ENCODE assay signal across 15 cellular contexts in genomic region chr19:4454621-4454951, GRCh38. TPM values are rescaled to one million over a fixed set of nuclear protein-coding genes. Genes with fewer than 3 reads are reported as not detected.
DNase-seq lines count a peak whose midpoint lies in the region; ATAC-seq and TF ChIP-seq lines count a peak whose summit lies in the region.
"Had no signal": no experiment of that assay in that cellular context is flagged by ENCODE, and none has a peak within 500 bp of the region (broad histone marks: within the 10 kb centered on the region; RNA-seq: fewer than 3 reads in every experiment).

No MANE protein-coding gene starts in this region.

- peaks cover 15% of the 10 kb centered on the region for H3K36me3 Mint-ChIP-seq in nephron (ENCODE audit: low read depth)
- H3K36me3 Mint-ChIP-seq in activated CD4-positive, alpha-beta T cell treated with anti-CD3 and anti-CD28 coated beads, Interleukin-2, amount 10 ng/mL, durations not matched to agents 24 days and 14 days (ENCODE audit: low read depth), result peaks cover 13% of the 10 kb centered on the region

- H3K36me3 ChIP-seq in left ventricle myocardium inferior, result peaks cover 48% of the 10 kb centered on the region
- peaks cover 3 to 53% (median 39%) of the 10 kb centered on the region in 9 donors for H3K36me3 ChIP-seq in heart right ventricle
- peaks cover 9% of the 10 kb centered on the region for H3K36me3 ChIP-seq in endocrine pancreas (ENCODE audit: control insufficient read depth, insufficient read depth, low read length)
- H3K36me3 ChIP-seq in uterus, result no peaks in the 10 kb centered on the region

- 86 to 89% methylated on average over 8 of the region's 8 CpGs for WGBS in heart right ventricle, 2 donors

- H3K9ac ChIP-seq in endocrine pancreas (ENCODE audit: control insufficient read depth, insufficient read depth, low read length), result peak overlapping the region; percentile 50

- intact Hi-C loops in left ventricle myocardium inferior (cut with micrococcal nuclease) (no loop called here), heart right ventricle (cut with DNase I) (no loop called here), uterus (cut with DNase I; ENCODE audit: low total_unique reads) (no loop called here)
- intact Hi-C loops in activated CD4-positive, alpha-beta T cell treated with anti-CD3 and anti-CD28 coated beads, Interleukin-2, amount 10 ng/mL, durations not matched to agents 24 days and 14 days (cut with micrococcal nuclease), result loop anchor here (10.0 kb wide), 1 partner anchor 1020 kb away; no protein-coding TSS in a partner anchor

- no peak for TF ChIP-seq POLR2A in uterus (IDR thresholded peaks at IDR 0.05)

- no peaks in the 10 kb centered on the region for H3K27me3 Mint-ChIP-seq in nephron (ENCODE audit: low read depth)
- peaks cover 2% of the 10 kb centered on the region for H3K27me3 Mint-ChIP-seq in activated CD4-positive, alpha-beta T cell treated with anti-CD3 and anti-CD28 coated beads, Interleukin-2, amount 10 ng/mL, durations not matched to agents 24 days and 14 days

- no peak for DNase-seq in left ventricle myocardium inferior
- no peak for DNase-seq in heart right ventricle
- DNase-seq in uterus, result no peak
- no peak for DNase-seq in medulla oblongata (ENCODE audit: extremely low spot score)
- DNase-seq in activated CD4-positive, alpha-beta T cell treated with anti-CD3 and anti-CD28 coated beads, Interleukin-2, amount 10 ng/mL, durations not matched to agents 24 days and 14 days, result no peak
- DNase-seq in HK-2 (ENCODE audit: unreplicated experiment), result no peak
- DNase-seq: activated CD4-positive, CD25-positive, alpha-beta regulatory T cell; activated gamma-delta T cell treated with Interleukin-2 at 50 U/mL for 16 hours; GF-D8; NCI-H1048; NCI-H774; nephron progenitor cell; T-helper 1 cell had no signal

- H3K9me3 Mint-ChIP-seq in nephron, result no peaks in the 10 kb centered on the region
- no peaks in the 10 kb centered on the region for H3K9me3 Mint-ChIP-seq in activated CD4-positive, alpha-beta T cell treated with anti-CD3 and anti-CD28 coated beads, Interleukin-2, amount 10 ng/mL, durations not matched to agents 24 days and 14 days
- H3K9me3 Mint-ChIP-seq: nephron progenitor cell had no signal

- TF ChIP-seq CTCF in left ventricle myocardium inferior (IDR thresholded peaks at IDR 0.05; ENCODE audit: borderline replicate concordance), result no peak
- no peak for TF ChIP-seq CTCF in heart right ventricle (IDR thresholded peaks at IDR 0.05)
- TF ChIP-seq CTCF in nephron (IDR thresholded peaks at IDR 0.05; ENCODE audit: unreplicated experiment in 3 of 3), result no peak
- TF ChIP-seq CTCF in uterus (IDR thresholded peaks at IDR 0.05), result no peak

- peaks cover 46% of the 10 kb centered on the region for H3K4me1 ChIP-seq in left ventricle myocardium inferior
- H3K4me1 ChIP-seq in heart right ventricle, result peaks cover 7 to 43% (median 25%) of the 10 kb centered on the region in 9 donors
- no peaks in the 10 kb centered on the region for H3K4me1 ChIP-seq in endocrine pancreas (ENCODE audit: control insufficient read depth, insufficient read depth, low read length)
- peaks cover 0 to 22% of the 10 kb centered on the region in 2 donors for H3K4me1 ChIP-seq in uterus

- H3K27ac ChIP-seq in left ventricle myocardium inferior (replicated peaks) (peak overlapping the region; percentile 93), heart right ventricle (peak overlapping the region in 2 of 10 donors; percentile 61 to 69), uterus (peak overlapping the region; percentile 95 to 99)

- H3K9me3 ChIP-seq in left ventricle myocardium inferior (replicated peaks) (no peaks in the 10 kb centered on the region), heart right ventricle (no peaks in the 10 kb centered on the region), endocrine pancreas (ENCODE audit: control insufficient read depth, low read length) (no peaks in the 10 kb centered on the region), uterus (no peaks in the 10 kb centered on the region)

- no peak for ATAC-seq in heart right ventricle

- peak overlapping the region; percentile 96 to 98 (median 96) for H3K4me3 Mint-ChIP-seq in nephron
- no peak overlapping the region for H3K4me3 Mint-ChIP-seq in activated CD4-positive, alpha-beta T cell treated with anti-CD3 and anti-CD28 coated beads, Interleukin-2, amount 10 ng/mL, durations not matched to agents 24 days and 14 days

- peak overlapping the region; percentile 99 for H3K27ac Mint-ChIP-seq in nephron
- no peak overlapping the region for H3K27ac Mint-ChIP-seq in activated CD4-positive, alpha-beta T cell treated with anti-CD3 and anti-CD28 coated beads, Interleukin-2, amount 10 ng/mL, durations not matched to agents 24 days and 14 days

- no peaks in the 10 kb centered on the region for H3K27me3 ChIP-seq in left ventricle myocardium inferior (ENCODE audit: low read depth)
- H3K27me3 ChIP-seq in heart right ventricle, result no peaks in the 10 kb centered on the region
- no peaks in the 10 kb centered on the region for H3K27me3 ChIP-seq in endocrine pancreas (ENCODE audit: control insufficient read depth, insufficient read depth, low read length)
- no peaks in the 10 kb centered on the region for H3K27me3 ChIP-seq in uterus

- H3K4me1 Mint-ChIP-seq in nephron, result peaks cover 23% of the 10 kb centered on the region
- peaks cover 16% of the 10 kb centered on the region for H3K4me1 Mint-ChIP-seq in activated CD4-positive, alpha-beta T cell treated with anti-CD3 and anti-CD28 coated beads, Interleukin-2, amount 10 ng/mL, durations not matched to agents 24 days and 14 days

- H3K4me3 ChIP-seq in left ventricle myocardium inferior, result peak overlapping the region; percentile 80
- H3K4me3 ChIP-seq in heart right ventricle, result no peak overlapping the region
- H3K4me3 ChIP-seq in endocrine pancreas (ENCODE audit: control insufficient read depth, insufficient read depth, low read length), result no peak overlapping the region
- H3K4me3 ChIP-seq in uterus, result no peak overlapping the region

RNA-seq across cellular contexts. Expression of gene UBXN6, which starts 3.0 kb away (rescaled TPM):
- total RNA-seq in left ventricle myocardium inferior (113 TPM), heart right ventricle (100 to 1,000 TPM in 9 of 10 donors, 10 to 100 TPM in 1; 90.6 to 123 (median 104) TPM), uterus (100 to 1,000 TPM in 2 of 4 donors, 10 to 100 TPM in 2; 61.5 to 266 (median 90.0) TPM)
- polyA plus RNA-seq in heart right ventricle, result 100 to 1,000 TPM; 127 to 131 TPM
- 41.2 and 47.2 TPM in 2 replicates for total RNA-seq in activated CD4-positive, alpha-beta T cell treated with anti-CD3 and anti-CD28 coated beads, Interleukin-2, amount 10 ng/mL, durations not matched to agents 24 days and 14 days

RNA-seq across cellular contexts. Expression of gene HDGFL2, which starts 17.5 kb away (rescaled TPM):
- total RNA-seq in left ventricle myocardium inferior, result 22.8 TPM
- total RNA-seq in heart right ventricle, result 10 to 100 TPM; 20.5 to 39.0 (median 26.7) TPM
- 10 to 100 TPM; 32.9 to 40.9 TPM for polyA plus RNA-seq in heart right ventricle
- 10 to 100 TPM in 3 of 4 donors, 1 to 10 TPM in 1; 8.5 to 65.8 (median 34.8) TPM for total RNA-seq in uterus
- 66.0 and 72.7 TPM in 2 replicates for total RNA-seq in activated CD4-positive, alpha-beta T cell treated with anti-CD3 and anti-CD28 coated beads, Interleukin-2, amount 10 ng/mL, durations not matched to agents 24 days and 14 days

RNA-seq across cellular contexts. Expression of gene CHAF1A, which starts 52.1 kb away (rescaled TPM):
- total RNA-seq in left ventricle myocardium inferior (5.1 TPM), heart right ventricle (1 to 10 TPM; 4.5 to 8.7 (median 6.6) TPM), uterus (10 to 100 TPM in 1 of 4 donors, 1 to 10 TPM in 2, under 1 TPM in 1; 0.59 to 12.9 (median 8.0) TPM)
- polyA plus RNA-seq in heart right ventricle, result 1 to 10 TPM; 4.2 to 4.4 TPM
- 99.4 and 103 TPM in 2 replicates for total RNA-seq in activated CD4-positive, alpha-beta T cell treated with anti-CD3 and anti-CD28 coated beads, Interleukin-2, amount 10 ng/mL, durations not matched to agents 24 days and 14 days

RNA-seq across cellular contexts. Expression of gene SH3GL1, which starts 54.2 kb away (rescaled TPM):
- total RNA-seq in left ventricle myocardium inferior (18.6 TPM), heart right ventricle (10 to 100 TPM; 13.1 to 33.4 (median 17.6) TPM), uterus (10 to 100 TPM; 11.8 to 69.3 (median 29.5) TPM)
- polyA plus RNA-seq in heart right ventricle, result 10 to 100 TPM; 20.1 to 41.8 TPM
- 53.8 and 56.8 TPM in 2 replicates for total RNA-seq in activated CD4-positive, alpha-beta T cell treated with anti-CD3 and anti-CD28 coated beads, Interleukin-2, amount 10 ng/mL, durations not matched to agents 24 days and 14 days
